Comparison of ENCODE assay signal across 8 cellular contexts in the genomic region with DNA sequence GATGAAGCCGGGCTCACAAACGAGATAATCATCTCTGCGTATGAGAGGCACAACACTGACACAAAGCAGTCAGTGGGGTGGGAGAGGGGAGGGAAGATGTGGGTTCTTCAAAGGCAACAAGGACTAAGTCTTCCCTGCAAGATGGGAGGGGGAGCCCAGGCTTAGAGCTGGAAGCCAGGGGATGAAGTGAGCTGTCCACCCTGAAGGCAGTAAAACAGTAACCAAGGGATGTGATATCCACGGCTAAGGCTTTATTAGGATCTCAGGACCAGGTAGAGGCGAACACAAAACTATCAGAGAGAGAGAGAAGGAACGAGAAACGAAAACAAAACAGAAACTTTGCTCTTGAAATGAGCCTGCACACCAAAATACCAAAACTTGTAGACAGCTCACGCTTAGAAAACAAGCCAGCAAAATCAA.
DNase-seq lines count a peak whose midpoint lies in the region; ATAC-seq, FAIRE-seq and TF ChIP-seq lines count a peak whose summit lies in the region.

No MANE protein-coding gene starts in this region.

- peak overlapping the region; percentile 47 for H3K27ac ChIP-seq in effector memory CD4-positive, alpha-beta T cell (ENCODE audit: insufficient read depth, low read length, poor library complexity, severe bottlenecking)
- H3K27ac ChIP-seq in PC-9: no peak overlapping the region

- POLR2A ChIA-PET in PC-9 (lab: Charles Lee; ENCODE audit: unreplicated experiment): no interaction called here

- no peaks in the 10 kb centered on the region for H3K36me3 ChIP-seq in effector memory CD4-positive, alpha-beta T cell (ENCODE audit: control insufficient read depth, insufficient read depth, low read length)
- H3K36me3 ChIP-seq in PC-9 (ENCODE audit: low read depth): no peaks in the 10 kb centered on the region

- H3K27me3 ChIP-seq in effector memory CD4-positive, alpha-beta T cell (replicated peaks; ENCODE audit: control insufficient read depth, insufficient read depth, low read length, poor library complexity, severe bottlenecking): no peaks in the 10 kb centered on the region
- H3K27me3 ChIP-seq in PC-9 (ENCODE audit: insufficient read depth, low read depth): peaks cover 44% of the 10 kb centered on the region

- intact Hi-C loops in PC-9 (cut with micrococcal nuclease; ENCODE audit: unreplicated experiment): no loop called here

- no TSS peak for BruUV-seq in PC-9 (replicated peaks; lab: Mats Ljungman, UMichigan)

- peak overlapping the region; percentile 6; the same call in 1 of the 2 replicates for H3K4me3 ChIP-seq in LNCaP clone FGC (ENCODE audit: low read depth, low read length)
- peak overlapping the region; percentile 40 for H3K4me3 ChIP-seq in effector memory CD4-positive, alpha-beta T cell (ENCODE audit: insufficient read depth, low read depth, low read length, poor library complexity, severe bottlenecking)
- no peak overlapping the region for H3K4me3 ChIP-seq in PC-9

- peak; percentile 39 for DNase-seq in GM12891 (ENCODE audit: insufficient read length, low spot score)
- DNase-seq in LNCaP clone FGC (ENCODE audit: low read depth): no peak
- DNase-seq in effector memory CD4-positive, alpha-beta T cell: peak in 1 of 3 donors; percentile 10
- no peak for DNase-seq in PC-9
- no peak for DNase-seq in C1 segment of cervical spinal cord (lab: John Stamatoyannopoulos, UW)
- no peak for DNase-seq in 8988T
- no peak for DNase-seq in NCI-H345 treated with DMSO at 0.1 percent for 48 hours (lab: John Stamatoyannopoulos, UW; ENCODE audit: unreplicated experiment)

- ATAC-seq in GM21717 (IDR thresholded peaks at IDR 0.05; ENCODE audit: unreplicated experiment): peak; percentile 96

- TF ChIP-seq CTCF in LNCaP clone FGC (IDR thresholded peaks at IDR 0.05; ENCODE audit: control insufficient read depth, extremely low read depth, insufficient read depth) (no peak), PC-9 (conservative IDR thresholded peaks at IDR 0.05) (no peak)

- no peak overlapping the region for H2AFZ ChIP-seq in PC-9

- FAIRE-seq in GM12891 (lab: Jason Lieb, UNC): peak; percentile 74

- H3K9me2 ChIP-seq in PC-9 (ENCODE audit: insufficient read depth): no peaks in the 10 kb centered on the region

- H3F3A ChIP-seq in PC-9 (ENCODE audit: insufficient read depth, low read depth): no peaks in the 10 kb centered on the region

- CTCF ChIA-PET in PC-9 (lab: Charles Lee): no interaction called here

- H3K4me1 ChIP-seq in effector memory CD4-positive, alpha-beta T cell (ENCODE audit: control insufficient read depth, insufficient read depth, low read length, poor library complexity, severe bottlenecking): no peaks in the 10 kb centered on the region
- H3K4me1 ChIP-seq in PC-9 (replicated peaks; ENCODE audit: insufficient read depth): no peaks in the 10 kb centered on the region

- no peak for TF ChIP-seq POLR2A in GM12891 (IDR thresholded peaks at IDR 0.05; ENCODE audit: low read depth, low read length)

- H3K4me2 ChIP-seq in PC-9: no peak overlapping the region

- H4K20me1 ChIP-seq in PC-9 (ENCODE audit: insufficient read depth): no peaks in the 10 kb centered on the region

- H3K79me2 ChIP-seq in PC-9 (ENCODE audit: low read depth): no peaks in the 10 kb centered on the region

- no peaks in the 10 kb centered on the region for H3K9me3 ChIP-seq in effector memory CD4-positive, alpha-beta T cell (ENCODE audit: control insufficient read depth, low read length)
- H3K9me3 ChIP-seq in PC-9 (ENCODE audit: insufficient read depth, low read depth): no peaks in the 10 kb centered on the region; the same call in 1 of the 2 replicates

TF ChIP-seq in GM12891, 5 proteins besides CTCF, POLR2A, EP300 and RAD21:
- TF ChIP-seq PAX5 (IDR thresholded peaks at IDR 0.05; ENCODE audit: insufficient read depth, low read length, severe bottlenecking): no peak
- TF ChIP-seq POU2F2 (IDR thresholded peaks at IDR 0.05; ENCODE audit: low read depth, low read length): no peak
- no peak for TF ChIP-seq SPI1 (IDR thresholded peaks at IDR 0.05; ENCODE audit: low read depth, low read length)
- no peak for TF ChIP-seq TAF1 (IDR thresholded peaks at IDR 0.05; ENCODE audit: low read depth, low read length)
- no peak for TF ChIP-seq POLR2AphosphoS5 (IDR thresholded peaks at IDR 0.05; ENCODE audit: low read depth, low read length)
